19 cellular contexts compared by ENCODE assay signal in genomic region chr16:24138024-24138423, GRCh38.
A peak's percentile ranks its signal among the peaks of the same experiment; 100 is the strongest.
DNase-seq lines count a peak whose midpoint lies in the region; ATAC-seq and TF ChIP-seq lines count a peak whose summit lies in the region.
"Had no signal": no experiment of that assay in that cellular context is flagged by ENCODE, and none has a peak within 500 bp of the region (broad histone marks: within the 10 kb centered on the region; RNA-seq: fewer than 3 reads in every experiment).

No MANE protein-coding gene starts in this region.

- H3K36me3 Mint-ChIP-seq in endothelial cell (ENCODE audit: low read depth, unreplicated experiment) (peaks cover 8% of the 10 kb centered on the region), mesothelial cell of epicardium (no peaks in the 10 kb centered on the region), Calu3 (ENCODE audit: insufficient read depth, unreplicated experiment) (no peaks in the 10 kb centered on the region)

- H3K9me3 Mint-ChIP-seq in endothelial cell (ENCODE audit: unreplicated experiment): peaks cover 4% of the 10 kb centered on the region
- no peaks in the 10 kb centered on the region for H3K9me3 Mint-ChIP-seq in mesothelial cell of epicardium
- H3K9me3 Mint-ChIP-seq in Calu3 (ENCODE audit: low read depth, unreplicated experiment): no peaks in the 10 kb centered on the region

- H3K4me3 Mint-ChIP-seq in endothelial cell (ENCODE audit: unreplicated experiment): peak overlapping the region; percentile 60
- no peak overlapping the region for H3K4me3 Mint-ChIP-seq in mesothelial cell of epicardium
- no peak overlapping the region for H3K4me3 Mint-ChIP-seq in Calu3 (ENCODE audit: low read depth, unreplicated experiment)

- peaks cover 35% of the 10 kb centered on the region for H3K4me1 Mint-ChIP-seq in endothelial cell (ENCODE audit: unreplicated experiment)
- H3K4me1 Mint-ChIP-seq in mesothelial cell of epicardium: peaks cover 16% of the 10 kb centered on the region
- H3K4me1 Mint-ChIP-seq in Calu3 (ENCODE audit: low read depth, unreplicated experiment): no peaks in the 10 kb centered on the region

- intact Hi-C loops in Calu3 (cut with micrococcal nuclease; ENCODE audit: unreplicated experiment): no loop called here

- BruUV-seq in Calu3 (replicated peaks; lab: Mats Ljungman, UMichigan): no TSS peak

- CTCF ChIA-PET in Calu3 (lab: Charles Lee): no interaction called here

- peak; percentile 44 for DNase-seq in ELF-1 (ENCODE audit: low read depth, low spot score)
- peak; percentile 15 for DNase-seq in NCI-H2227 (lab: John Stamatoyannopoulos, UW; ENCODE audit: unreplicated experiment)
- no peak for DNase-seq in endothelial cell (ENCODE audit: low spot score)
- DNase-seq in mesothelial cell of epicardium (ENCODE audit: low spot score in 2 of 2, unreplicated experiment in 2 of 2): no peak
- DNase-seq in Calu3: no peak
- DNase-seq in DMS53 treated with DMSO at 0.1 percent for 48 hours (lab: John Stamatoyannopoulos, UW; ENCODE audit: unreplicated experiment): no peak
- DNase-seq: COR-L47; DMS153; HCEC 1CT; MG63; NCI-H1092 treated with DMSO at 0.1 percent for 48 hours; NCI-H2107; NCI-H345; NCI-H526; NK-92 treated with Interleukin-12 subunit alpha and Interleukin-12 subunit beta, amount 100 ng/mL, for 24 hours; SHP77 treated with DMSO at 0.1 percent for 48 hours had no signal

- H3K27me3 Mint-ChIP-seq in endothelial cell (ENCODE audit: unreplicated experiment) (no peaks in the 10 kb centered on the region), mesothelial cell of epicardium (ENCODE audit: low read depth) (no peaks in the 10 kb centered on the region), Calu3 (ENCODE audit: unreplicated experiment) (peaks cover 47% of the 10 kb centered on the region)

- H3K27ac Mint-ChIP-seq in endothelial cell (ENCODE audit: unreplicated experiment) (peak overlapping the region; percentile 99), mesothelial cell of epicardium (peak overlapping the region; percentile 45), Calu3 (ENCODE audit: unreplicated experiment) (no peak overlapping the region)

- TF ChIP-seq CTCF in endothelial cell (IDR thresholded peaks at IDR 0.05; ENCODE audit: unreplicated experiment): no peak
- TF ChIP-seq CTCF in mesothelial cell of epicardium (IDR thresholded peaks at IDR 0.05; ENCODE audit: unreplicated experiment): no peak
- no peak for TF ChIP-seq CTCF in Calu3 (IDR thresholded peaks at IDR 0.05; ENCODE audit: unreplicated experiment)

- ATAC-seq in GM18873 (IDR thresholded peaks at IDR 0.05; ENCODE audit: low FRiP score, unreplicated experiment): no peak
- ATAC-seq in HG02970 (IDR thresholded peaks at IDR 0.05; ENCODE audit: low FRiP score, unreplicated experiment): no peak
- ATAC-seq: A549 had no signal

Comparison
In these comparisons a context has a peak if more than half of its experiments do, and no peak if none do; other contexts are left out.
1. DNase-seq: peak in ELF-1 (single experiment) and NCI-H2227 (single experiment); none in endothelial cell (single experiment), mesothelial cell of epicardium (0 of 2), Calu3 (single experiment) and DMS53 treated with DMSO at 0.1 percent for 48 hours (single experiment).